Comparison of ENCODE assay signal across 17 cellular contexts in genomic region chr1:99503276-99503747, GRCh38.
DNase-seq lines count a peak whose midpoint lies in the region; ATAC-seq and TF ChIP-seq lines count a peak whose summit lies in the region.
"Had no signal": no experiment of that assay in that cellular context is flagged by ENCODE, and none has a peak within 500 bp of the region (broad histone marks: within the 10 kb centered on the region; RNA-seq: fewer than 3 reads in every experiment).

No MANE protein-coding gene starts in this region.

- DNase-seq in Right ventricle myocardium inferior (ENCODE audit: missing footprints) (no peak), cardiac septum (ENCODE audit: low spot score) (no peak), epithelial cell of esophagus (ENCODE audit: low read depth) (peak; percentile 21), kidney epithelial cell (ENCODE audit: low read depth) (peak; percentile 18), NCI-H524 treated with DMSO at 0.1 percent for 48 hours (lab: John Stamatoyannopoulos, UW) (no peak), ureter (ENCODE audit: low spot score) (no peak)
- DNase-seq: activated T-cell treated with anti-CD3 and anti-CD28 coated beads, Interleukin-2, amount 50 U/mL, for 24 hours; erythroblast; islet precursor cell; NCI-H2081 treated with DMSO at 0.1 percent for 48 hours; stimulated activated CD4-positive, alpha-beta T cell treated with anti-CD3 and anti-CD28 coated beads, Interleukin-12 subunit alpha, Interleukin-12 subunit beta, amount 100 ng/mL, for 4 hours; SW 1271 had no signal

- H3K36me3 ChIP-seq in kidney epithelial cell (ENCODE audit: control insufficient read depth, insufficient read depth, low read length) = no peaks in the 10 kb centered on the region
- H3K36me3 ChIP-seq: tibial nerve had no signal

- TF ChIP-seq CTCF in epithelial cell of esophagus (IDR thresholded peaks at IDR 0.05; ENCODE audit: insufficient read depth, low read depth, low read length, missing control alignments) = no peak
- no peak for TF ChIP-seq CTCF in kidney epithelial cell (IDR thresholded peaks at IDR 0.05; ENCODE audit: insufficient read depth, low read length, poor library complexity, severe bottlenecking)

- H3K4me3 ChIP-seq in epithelial cell of esophagus (ENCODE audit: low read length) (no peak overlapping the region), kidney epithelial cell (ENCODE audit: low read depth, low read length) (no peak overlapping the region)
- H3K4me3 ChIP-seq: body of pancreas, tibial nerve had no signal

- intact Hi-C loops in Right ventricle myocardium inferior (cut with DNase I) = no loop called here
- intact Hi-C loops in cardiac septum (cut with DNase I) = no loop called here

- ATAC-seq in Right ventricle myocardium inferior (peak; percentile 80), GM21786 (IDR thresholded peaks at IDR 0.05; ENCODE audit: unreplicated experiment) (no peak), GM19455 (IDR thresholded peaks at IDR 0.05; ENCODE audit: unreplicated experiment) (no peak)
- ATAC-seq: activated CD4-positive, CD25-positive, alpha-beta regulatory T cell treated with anti-CD3 and anti-CD28 coated beads, Interleukin-2, amount 50 U/mL, for 24 hours; body of pancreas had no signal

- no peaks in the 10 kb centered on the region for H3K27me3 ChIP-seq in kidney epithelial cell (ENCODE audit: control insufficient read depth, insufficient read depth, low read length)
- H3K27me3 ChIP-seq: body of pancreas, tibial nerve had no signal

Comparison
In these comparisons a context has a peak if more than half of its experiments do, and no peak if none do; other contexts are left out.
1. DNase-seq: peak in epithelial cell of esophagus (single experiment) and kidney epithelial cell (single experiment); none in Right ventricle myocardium inferior (single experiment), cardiac septum (single experiment), NCI-H524 treated with DMSO at 0.1 percent for 48 hours (single experiment) and ureter (single experiment).